Comparison of ENCODE assay signal across 22 cellular contexts in genomic region chr11:70161043-70161625, GRCh38.
"Had no signal": no experiment of that assay in that cellular context is flagged by ENCODE, and none has a peak within 500 bp of the region (broad histone marks: within the 10 kb centered on the region; RNA-seq: fewer than 3 reads in every experiment).

No MANE protein-coding gene starts in this region.

- H3K36me3 Mint-ChIP-seq: immature natural killer cell; natural killer cell treated with Interleukin-12 subunit alpha and Interleukin-12 subunit beta and Interleukin-15 and Interleukin-18, amount 100 ng/mL, for 72 hours had no signal

- H3K4me1 Mint-ChIP-seq: immature natural killer cell had no signal

- FAIRE-seq: kidney had no signal

- H3K9me3 Mint-ChIP-seq: immature natural killer cell; natural killer cell treated with Interleukin-12 subunit alpha and Interleukin-12 subunit beta and Interleukin-15 and Interleukin-18, amount 100 ng/mL, for 72 hours had no signal

- H3K4me3 ChIP-seq: coronary artery, dorsolateral prefrontal cortex, esophagus muscularis mucosa, gastroesophageal sphincter, left ventricle myocardium inferior, lower lobe of right lung, sigmoid colon, skin epidermis, stomach, thoracic aorta, transverse colon had no signal

- H3K4me1 ChIP-seq: gastroesophageal sphincter, left ventricle myocardium inferior, lower lobe of right lung, sigmoid colon had no signal

- H3K27ac ChIP-seq: dorsolateral prefrontal cortex, esophagus muscularis mucosa, gastroesophageal sphincter, left ventricle myocardium inferior, lower lobe of right lung, sigmoid colon, thoracic aorta, transverse colon had no signal

- ATAC-seq: gastroesophageal sphincter, left cardiac atrium, lower lobe of right lung had no signal

- H3K4me3 Mint-ChIP-seq: immature natural killer cell; natural killer cell treated with Interleukin-12 subunit alpha and Interleukin-12 subunit beta and Interleukin-15 and Interleukin-18, amount 100 ng/mL, for 72 hours had no signal

- H3K27me3 ChIP-seq: sigmoid colon, transverse colon had no signal

- H3K36me3 ChIP-seq: esophagus muscularis mucosa, gastroesophageal sphincter, left ventricle myocardium inferior, lower lobe of right lung, sigmoid colon, transverse colon had no signal

- H3K9me3 ChIP-seq: esophagus muscularis mucosa, gastroesophageal sphincter, left ventricle myocardium inferior, lower lobe of right lung, sigmoid colon, stomach, thoracic aorta, transverse colon had no signal

- H3K27ac Mint-ChIP-seq: immature natural killer cell; natural killer cell treated with Interleukin-12 subunit alpha and Interleukin-12 subunit beta and Interleukin-15 and Interleukin-18, amount 100 ng/mL, for 72 hours had no signal

- DNase-seq: dorsolateral prefrontal cortex; effector CD8-positive, alpha-beta T cell; glutamatergic neuron; immature natural killer cell; kidney; left cardiac atrium; left ventricle myocardium inferior; lower lobe of right lung; mesenchymal stem cell; midbrain; sigmoid colon; stimulated activated CD4-positive, alpha-beta T cell treated with anti-CD3 and anti-CD28 coated beads, Interleukin-2, amount 100 ng/mL, for 24 hours; stimulated activated naive CD4-positive, alpha-beta T cell; stomach; substantia nigra; transverse colon had no signal

- H3K27me3 Mint-ChIP-seq: natural killer cell treated with Interleukin-12 subunit alpha and Interleukin-12 subunit beta and Interleukin-15 and Interleukin-18, amount 100 ng/mL, for 72 hours had no signal
